Comparison of ENCODE assay signal across 10 cellular contexts in genomic region chr3:66572938-66573710, GRCh38.
DNase-seq lines count a peak whose midpoint lies in the region; ATAC-seq and TF ChIP-seq lines count a peak whose summit lies in the region.
"Had no signal": no experiment of that assay in that cellular context is flagged by ENCODE, and none has a peak within 500 bp of the region (broad histone marks: within the 10 kb centered on the region; RNA-seq: fewer than 3 reads in every experiment).

No MANE protein-coding gene starts in this region.

- H2AFZ ChIP-seq in OCI-LY3 (ENCODE audit: low read depth, low read length): no peak overlapping the region

- H3K36me3 ChIP-seq in CD8-positive, alpha-beta T cell (ENCODE audit: insufficient read depth, low read length): no peaks in the 10 kb centered on the region
- no peaks in the 10 kb centered on the region for H3K36me3 ChIP-seq in OCI-LY3 (replicated peaks; ENCODE audit: low read depth, low read length)
- no peaks in the 10 kb centered on the region for H3K36me3 ChIP-seq in iPS-18a (ENCODE audit: control insufficient read depth, low read depth, low read length)
- H3K36me3 ChIP-seq: neutrophil had no signal

- DNase-seq in CD8-positive, alpha-beta T cell: no peak
- DNase-seq in SKM-1 (lab: John Stamatoyannopoulos, UW; ENCODE audit: unreplicated experiment): no peak
- no peak for DNase-seq in NCI-H1417 treated with DMSO at 0.1 percent for 48 hours (lab: John Stamatoyannopoulos, UW)
- DNase-seq in pons (ENCODE audit: low spot score): no peak
- DNase-seq in KG1 (lab: John Stamatoyannopoulos, UW): no peak

- no peaks in the 10 kb centered on the region for H3K4me1 ChIP-seq in CD8-positive, alpha-beta T cell (ENCODE audit: insufficient read depth, low read length)
- H3K4me1 ChIP-seq in OCI-LY3 (ENCODE audit: low read length) (peaks cover 9% of the 10 kb centered on the region), iPS-18a (ENCODE audit: control insufficient read depth, low read depth, low read length) (peaks cover 29% of the 10 kb centered on the region)

- H3K4me1 Mint-ChIP-seq in CD8-positive, alpha-beta T cell (ENCODE audit: low read depth): no peaks in the 10 kb centered on the region

- no peaks in the 10 kb centered on the region for H3K9me3 ChIP-seq in CD8-positive, alpha-beta T cell (ENCODE audit: low read length)
- H3K9me3 ChIP-seq in OCI-LY3 (ENCODE audit: insufficient read depth, low read length): no peaks in the 10 kb centered on the region
- no peaks in the 10 kb centered on the region for H3K9me3 ChIP-seq in iPS-18a (ENCODE audit: control insufficient read depth, low read depth, low read length)
- H3K9me3 ChIP-seq: neutrophil had no signal

- H3K27me3 Mint-ChIP-seq in CD8-positive, alpha-beta T cell (ENCODE audit: low read depth): peaks cover 6% of the 10 kb centered on the region

- no peaks in the 10 kb centered on the region for H3K79me2 ChIP-seq in OCI-LY3 (ENCODE audit: low read length)

- no peaks in the 10 kb centered on the region for H3K36me3 Mint-ChIP-seq in CD8-positive, alpha-beta T cell

- intact Hi-C loops in CD8-positive, alpha-beta T cell (cut with DNase I, micrococcal nuclease): no loop called here

- TF ChIP-seq CTCF in CD8-positive, alpha-beta T cell (IDR thresholded peaks at IDR 0.05): peak; percentile 16
- TF ChIP-seq CTCF in OCI-LY3 (IDR thresholded peaks at IDR 0.05; ENCODE audit: low read depth, low read length): peak; percentile 45

- no peak overlapping the region for H3K4me2 ChIP-seq in OCI-LY3 (ENCODE audit: low read length)

- no peak for ATAC-seq in CD8-positive, alpha-beta T cell
- ATAC-seq in GM18868 (IDR thresholded peaks at IDR 0.05; ENCODE audit: unreplicated experiment): peak; percentile 63

- CTCF ChIA-PET in CD8-positive, alpha-beta T cell (lab: Charles Lee): interaction anchor here (1.5 kb wide), 1 partner anchor 319 kb away, joined by 3 read pairs; no protein-coding TSS in a partner anchor

- no peak overlapping the region for H3K9ac ChIP-seq in OCI-LY3 (ENCODE audit: low read length)
- H3K9ac ChIP-seq in iPS-18a (ENCODE audit: low read length): peak overlapping the region; percentile 31

- no peak overlapping the region for H3K27ac ChIP-seq in CD8-positive, alpha-beta T cell (ENCODE audit: low read depth, low read length)
- H3K27ac ChIP-seq in OCI-LY3 (ENCODE audit: low read length) (no peak overlapping the region), iPS-18a (ENCODE audit: low read length) (peak overlapping the region; percentile 80)
- H3K27ac ChIP-seq: neutrophil had no signal

- POLR2A ChIA-PET in CD8-positive, alpha-beta T cell (lab: Charles Lee): no interaction called here

- no peak overlapping the region for H3K27ac Mint-ChIP-seq in CD8-positive, alpha-beta T cell
- H3K27ac Mint-ChIP-seq: stimulated activated naive CD8-positive, alpha-beta T cell treated with anti-CD3 and anti-CD28 coated beads, Interleukin-15, Interleukin-2, amounts not matched to agents 100 ng/mL and 50 ng/mL, for 24 hours had no signal

- no peak overlapping the region for H3K4me3 ChIP-seq in CD8-positive, alpha-beta T cell (ENCODE audit: low read depth, low read length)
- H3K4me3 ChIP-seq in OCI-LY3 (ENCODE audit: low read length): no peak overlapping the region
- peak overlapping the region; percentile 48 for H3K4me3 ChIP-seq in iPS-18a (ENCODE audit: low read length)

- H3K27me3 ChIP-seq in CD8-positive, alpha-beta T cell (ENCODE audit: insufficient read depth, low read length): no peaks in the 10 kb centered on the region
- no peaks in the 10 kb centered on the region for H3K27me3 ChIP-seq in OCI-LY3 (ENCODE audit: low read depth, low read length)
- peaks cover 4% of the 10 kb centered on the region for H3K27me3 ChIP-seq in iPS-18a (ENCODE audit: control insufficient read depth, insufficient read depth, low read length)
- H3K27me3 ChIP-seq: neutrophil had no signal

- no peak overlapping the region for H3K4me3 Mint-ChIP-seq in CD8-positive, alpha-beta T cell
- H3K4me3 Mint-ChIP-seq: stimulated activated naive CD8-positive, alpha-beta T cell treated with anti-CD3 and anti-CD28 coated beads, Interleukin-15, Interleukin-2, amounts not matched to agents 100 ng/mL and 50 ng/mL, for 24 hours had no signal

- H3K9me3 Mint-ChIP-seq in CD8-positive, alpha-beta T cell: no peaks in the 10 kb centered on the region

- H4K20me1 ChIP-seq in OCI-LY3 (ENCODE audit: insufficient read depth, low read length): no peaks in the 10 kb centered on the region
